1 cellular context compared by ENCODE assay signal in genomic region chr14:64914237-64914971, GRCh38.
TF ChIP-seq lines count a peak whose summit lies in the region.

Gene CHURC1 (plus strand): TSS chr14:64914455. CDS start chr14:64914496, 41 bp downstream.

TF ChIP-seq in HepG2, 621 proteins besides CTCF, POLR2A, EP300 and RAD21 (continued from another document and continues in another):
- TF ChIP-seq ZNF574 (CRISPR knock-in tag; IDR thresholded peaks at IDR 0.05) (peak; percentile 78), ZBTB26 (CRISPR knock-in tag; IDR thresholded peaks at IDR 0.05; ENCODE audit: borderline replicate concordance) (no peak), FOXP4 (CRISPR knock-in tag; IDR thresholded peaks at IDR 0.05) (peak; percentile 27; the same call in 1 of the 2 replicates), KLF9 (CRISPR knock-in tag; IDR thresholded peaks at IDR 0.05; ENCODE audit: low read depth) (no peak), MXD1 (CRISPR knock-in tag; IDR thresholded peaks at IDR 0.05) (peak; percentile 73; the same call in 1 of the 2 replicates), ZNF761 (CRISPR knock-in tag; conservative IDR thresholded peaks at IDR 0.05) (no peak; the same call in 1 of the 2 replicates), ZNF772 (CRISPR knock-in tag; IDR thresholded peaks at IDR 0.05) (0 out of 2 replicates have a peak, but pooled peaks have one; percentile 30), NCOR1 (IDR thresholded peaks at IDR 0.05; ENCODE audit: borderline replicate concordance, low read length) (no peak), KIAA2018 (CRISPR knock-in tag; IDR thresholded peaks at IDR 0.05; ENCODE audit: borderline replicate concordance) (no peak), BATF2 (CRISPR knock-in tag; IDR thresholded peaks at IDR 0.05) (no peak), ZNF850 (CRISPR knock-in tag; conservative IDR thresholded peaks at IDR 0.05) (no peak), ZNF501 (CRISPR knock-in tag; IDR thresholded peaks at IDR 0.05) (peak; percentile 84), ZBTB46 (CRISPR knock-in tag; IDR thresholded peaks at IDR 0.05; ENCODE audit: borderline replicate concordance) (no peak), ZNF609 (CRISPR knock-in tag; IDR thresholded peaks at IDR 0.05; ENCODE audit: borderline replicate concordance) (peak; percentile 43; the same call in 1 of the 2 replicates), ZFP36 (IDR thresholded peaks at IDR 0.05; ENCODE audit: borderline replicate concordance, low read depth, low read length, partially characterized antibody) (no peak), ZNF326 (CRISPR knock-in tag; IDR thresholded peaks at IDR 0.05; ENCODE audit: borderline replicate concordance) (no peak), FOXO4 (CRISPR knock-in tag; conservative IDR thresholded peaks at IDR 0.05) (no peak), THAP7 (CRISPR knock-in tag; IDR thresholded peaks at IDR 0.05) (no peak), ZNF136 (CRISPR knock-in tag; IDR thresholded peaks at IDR 0.05; ENCODE audit: low read depth) (0 out of 2 replicates have a peak, but pooled peaks have one; percentile 44), ZNF652 (CRISPR knock-in tag; IDR thresholded peaks at IDR 0.05; ENCODE audit: borderline replicate concordance, low read depth) (no peak), TFDP1 (CRISPR knock-in tag; IDR thresholded peaks at IDR 0.05; ENCODE audit: borderline replicate concordance) (peak; percentile 36; the same call in 1 of the 2 replicates), EED (CRISPR knock-in tag; IDR thresholded peaks at IDR 0.05) (no peak), ZNF572 (CRISPR knock-in tag; IDR thresholded peaks at IDR 0.05) (no peak)
